ENCODE assay signal across 19 cellular contexts in the genomic region with DNA sequence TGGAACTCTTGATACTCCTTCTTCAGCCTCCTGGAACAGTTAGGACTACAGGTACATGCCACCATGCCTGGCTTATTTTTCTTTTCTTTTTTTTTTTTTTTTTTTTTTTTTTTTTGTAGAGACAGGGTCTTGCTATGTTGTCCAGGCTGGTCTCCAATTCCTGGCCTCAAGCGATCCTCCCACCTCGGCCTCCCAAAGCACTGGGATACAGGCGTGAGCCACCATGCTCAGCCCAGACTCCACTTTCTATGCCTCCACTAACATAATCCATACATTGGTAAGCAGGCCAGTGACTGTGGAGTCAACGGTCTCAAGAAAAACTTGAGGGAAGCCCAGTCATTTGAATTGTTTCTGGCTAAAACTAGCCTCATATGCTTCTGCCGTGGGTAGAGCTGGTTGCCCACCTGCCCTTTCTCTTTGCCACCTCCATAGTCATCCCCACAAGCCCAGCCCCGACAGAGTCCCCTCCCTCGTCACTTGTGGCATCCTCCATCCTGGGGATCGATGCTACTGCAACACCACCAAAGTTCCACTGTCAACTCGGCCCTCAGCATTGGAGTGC. TPM values are rescaled to one million over a fixed set of nuclear protein-coding genes. Genes with fewer than 3 reads are reported as not detected.
DNase-seq lines count a peak whose midpoint lies in the region; ATAC-seq and TF ChIP-seq lines count a peak whose summit lies in the region.
"Had no signal": no experiment of that assay in that cellular context is flagged by ENCODE, and none has a peak within 500 bp of the region (broad histone marks: within the 10 kb centered on the region; RNA-seq: fewer than 3 reads in every experiment).

No MANE protein-coding gene starts in this region.

- ATAC-seq in heart left ventricle (no peak), Right ventricle myocardium superior (ENCODE audit: poor library complexity) (no peak), WTC11 (no peak), psoas muscle (no peak), HG03108 (IDR thresholded peaks at IDR 0.05; ENCODE audit: unreplicated experiment) (no peak), HG03025 (IDR thresholded peaks at IDR 0.05; ENCODE audit: low FRiP score, unreplicated experiment) (no peak)

- no peaks in the 10 kb centered on the region for H3K9me3 Mint-ChIP-seq in WTC11

- TF ChIP-seq CTCF in heart left ventricle (IDR thresholded peaks at IDR 0.05) (no peak), WTC11 (IDR thresholded peaks at IDR 0.05) (no peak), psoas muscle (IDR thresholded peaks at IDR 0.05) (no peak)

- H3K9me3 ChIP-seq in heart left ventricle (no peaks in the 10 kb centered on the region), psoas muscle (no peaks in the 10 kb centered on the region)
- H3K9me3 ChIP-seq: HAP-1 had no signal

- peaks cover 74% of the 10 kb centered on the region for H3K27me3 Mint-ChIP-seq in WTC11 (ENCODE audit: low read depth)

- peaks cover 3 to 43% (median 18%) of the 10 kb centered on the region in 12 donors for H3K4me1 ChIP-seq in heart left ventricle
- H3K4me1 ChIP-seq in psoas muscle, result peaks cover 12% of the 10 kb centered on the region
- H3K4me1 ChIP-seq: HAP-1 had no signal

- no peak overlapping the region for H3K4me3 Mint-ChIP-seq in WTC11

- DNase-seq in heart left ventricle, result no peak
- no peak for DNase-seq in Right ventricle myocardium superior
- DNase-seq in WTC11 (ENCODE audit: low spot score), result no peak
- DNase-seq in epithelial cell of prostate (ENCODE audit: low read depth, low spot score), result no peak
- no peak for DNase-seq in psoas muscle
- no peak for DNase-seq in HuH-7.5 (ENCODE audit: low spot score)
- DNase-seq: DND-41; NCI-H1092 treated with DMSO at 0.1 percent for 48 hours; NCI-H2081; NCI-H748 treated with DMSO at 0.1 percent for 48 hours; NK-92 treated with Interleukin-12 subunit alpha and Interleukin-12 subunit beta, amount 100 ng/mL, for 24 hours had no signal

- 80 to 89% (median 83%) methylated on average over 7 to 9 of the region's 9 CpGs for WGBS in heart left ventricle, 4 donors
- 86 to 88% (median 87%) methylated on average over 9 of the region's 9 CpGs for WGBS in psoas muscle, 3 donors

- H3K27ac Mint-ChIP-seq in WTC11, result no peak overlapping the region

- H3K27ac ChIP-seq in heart left ventricle, result peak overlapping the region in 10 of 12 donors; percentile 47 to 95 (median 90)
- H3K27ac ChIP-seq in epithelial cell of prostate, result peak overlapping the region; percentile 83
- H3K27ac ChIP-seq in psoas muscle, result peak overlapping the region; percentile 73

- TF ChIP-seq POLR2A in heart left ventricle (IDR thresholded peaks at IDR 0.05), result no peak

- peaks cover 0 to 8% (median 0%) of the 10 kb centered on the region in 9 donors for H3K27me3 ChIP-seq in heart left ventricle
- H3K27me3 ChIP-seq in psoas muscle (ENCODE audit: insufficient read depth in 3 of 3, low read length in 2 of 3), result no peaks in the 10 kb centered on the region

- H3K36me3 ChIP-seq in heart left ventricle (no peaks in the 10 kb centered on the region), psoas muscle (ENCODE audit: insufficient read depth in 1 of 2, low read depth in 1 of 2) (no peaks in the 10 kb centered on the region)
- H3K36me3 ChIP-seq: HAP-1 had no signal

- intact Hi-C loops in heart left ventricle (cut with DNase I) (no loop called here), Right ventricle myocardium superior (cut with DNase I) (no loop called here), psoas muscle (cut with DNase I) (no loop called here)

- CTCF ChIA-PET in WTC11 (lab: Charles Lee), result interaction anchor here (0.5 to 2.1 kb wide), 7 partner anchors 19 to 351 kb away, joined by 3 to 7 read pairs (median 5); a partner anchor contains a TSS

- H3K4me3 ChIP-seq in heart left ventricle (no peak overlapping the region), psoas muscle (no peak overlapping the region)
- H3K4me3 ChIP-seq: HAP-1 had no signal

- POLR2A ChIA-PET in WTC11 (lab: Charles Lee), result no interaction called here

- no peaks in the 10 kb centered on the region for H3K36me3 Mint-ChIP-seq in WTC11

- H3K4me1 Mint-ChIP-seq in WTC11, result peaks cover 44% of the 10 kb centered on the region

TF ChIP-seq in WTC11, 78 proteins besides CTCF, POLR2A, EP300 and RAD21:
- no peak for TF ChIP-seq KAT7 (CRISPR knock-in tag; IDR thresholded peaks at IDR 0.05; ENCODE audit: borderline replicate concordance)
- TF ChIP-seq ATF1 (CRISPR knock-in tag; IDR thresholded peaks at IDR 0.05), result no peak
- no peak for TF ChIP-seq IRF2 (CRISPR knock-in tag; IDR thresholded peaks at IDR 0.05; ENCODE audit: borderline replicate concordance, low read depth)
- peak; percentile 78 for TF ChIP-seq ZNF121 (CRISPR knock-in tag; IDR thresholded peaks at IDR 0.05)
- TF ChIP-seq, protein P1, sequence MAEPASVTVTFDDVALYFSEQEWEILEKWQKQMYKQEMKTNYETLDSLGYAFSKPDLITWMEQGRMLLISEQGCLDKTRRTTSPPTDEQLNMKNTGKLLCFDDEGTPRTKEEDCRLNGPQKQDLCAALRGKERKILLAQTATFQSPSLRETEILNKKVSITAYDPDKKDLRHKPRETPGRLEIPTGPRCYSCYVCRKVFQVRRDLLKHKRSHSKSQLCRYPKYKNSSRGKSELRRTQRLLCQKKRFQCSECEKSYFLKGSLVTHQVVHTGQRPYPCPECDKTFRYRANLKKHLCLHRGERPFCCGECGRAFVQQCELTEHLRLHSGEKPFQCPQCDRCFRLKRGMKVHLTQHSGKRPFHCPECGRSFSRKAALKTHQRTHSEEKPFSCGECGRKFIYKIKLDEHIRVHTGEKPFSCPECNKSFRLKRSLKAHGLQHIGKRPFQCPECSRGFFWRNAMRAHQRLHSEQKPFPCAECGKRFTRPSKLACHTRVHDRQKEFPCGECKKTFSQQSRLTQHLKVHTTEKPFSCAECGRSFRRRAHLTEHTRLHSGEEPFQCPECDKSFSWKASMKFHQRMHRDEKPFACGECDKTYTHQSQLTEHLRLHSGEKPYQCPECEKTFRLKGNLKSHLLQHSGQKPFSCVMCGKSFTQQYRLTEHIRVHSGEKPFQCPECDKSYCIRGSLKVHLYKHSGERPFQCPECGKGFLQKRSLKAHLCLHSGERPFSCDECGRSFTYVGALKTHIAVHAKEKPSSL (CRISPR knock-in tag; conservative IDR thresholded peaks at IDR 0.05), result no peak

RNA-seq across cellular contexts. Expression of a gene that starts 2.4 kb away (rescaled TPM):
- 10 to 100 TPM in 5 of 9 donors, 1 to 10 TPM in 4; 3.6 to 32.5 (median 11.8) TPM for total RNA-seq in heart left ventricle
- polyA plus RNA-seq in heart left ventricle, result 10 to 100 TPM in 1 of 2 donors, 1 to 10 TPM in 1; 5.0 to 17.5 TPM
- total RNA-seq in Right ventricle myocardium superior, result 17.6 TPM
- total RNA-seq in WTC11 (2021), result 0.16 to 0.37 TPM (median 0.20 TPM) in 3 replicates
- 1 to 10 TPM in 3 of 4 donors, under 1 TPM in 1; 0.40 to 6.6 (median 1.8) TPM for total RNA-seq in psoas muscle
- under 1 TPM; 0.09 to 0.51 (median 0.23) TPM for polyA plus RNA-seq in psoas muscle
- total RNA-seq: NCI-H460, RPMI7951 had no signal

RNA-seq across cellular contexts. Expression of a gene that starts 21.5 kb away (rescaled TPM):
- total RNA-seq in heart left ventricle, result 10 to 100 TPM in 6 of 9 donors, 1 to 10 TPM in 3; 2.1 to 16.9 (median 12.7) TPM
- 1 to 10 TPM; 6.4 to 8.6 TPM for polyA plus RNA-seq in heart left ventricle
- 12.0 TPM for total RNA-seq in Right ventricle myocardium superior
- total RNA-seq in WTC11 (2021), result 3.5 to 4.5 TPM (median 4.4 TPM) in 3 replicates
- total RNA-seq in psoas muscle, result 10 to 100 TPM in 1 of 4 donors, 1 to 10 TPM in 3; 5.1 to 15.1 (median 7.8) TPM
- polyA plus RNA-seq in psoas muscle, result 1 to 10 TPM; 3.6 to 6.3 (median 4.1) TPM
- total RNA-seq: G401, NCI-H460, OCI-LY7, RPMI7951 had no signal

RNA-seq across cellular contexts. Expression of a gene that starts 50.7 kb away (rescaled TPM):
- total RNA-seq in heart left ventricle (10 to 100 TPM in 2 of 9 donors, 1 to 10 TPM in 6, under 1 TPM in 1; 0.90 to 18.4 (median 2.0) TPM), Right ventricle myocardium superior (2.7 TPM), WTC11 (2021) (0.24 to 0.37 TPM in 2 of 3 replicates, not detected in the other), psoas muscle (1 to 10 TPM in 2 of 4 donors, under 1 TPM in 2; 0.48 to 1.8 (median 1.1) TPM)
- polyA plus RNA-seq in heart left ventricle (1 to 10 TPM; 1.4 to 1.6 TPM), psoas muscle (under 1 TPM; 0.21 to 0.36 (median 0.25) TPM)
- total RNA-seq: G401, NCI-H460, RPMI7951 had no signal
- polyA plus RNA-seq: AG04450 had no signal
